In genomic region chr9:96206156-96206751, GRCh38 we compare ENCODE assay signal across 7 cellular contexts.
"Had no signal": no experiment of that assay in that cellular context is flagged by ENCODE, and none has a peak within 500 bp of the region (broad histone marks: within the 10 kb centered on the region; RNA-seq: fewer than 3 reads in every experiment).

No MANE protein-coding gene starts in this region.

- H2AFZ ChIP-seq: GM23248 had no signal

- H3K4me1 ChIP-seq: HAP-1 had no signal

- DNase-seq: GM23248, GOT3, H7, IMR-90 had no signal

- H3K27ac ChIP-seq: GM23248 had no signal

- H3K9me3 ChIP-seq: HAP-1 had no signal

- H3K4me3 ChIP-seq: GM23248, HAP-1, K562 had no signal

- ATAC-seq: HCT116, K562 had no signal

- H3K36me3 ChIP-seq: HAP-1 had no signal

- H3K9ac ChIP-seq: GM23248 had no signal
